ENCODE assay signal across 7 cellular contexts in genomic region chr1:7004181-7004580, GRCh38.
"Had no signal": no experiment of that assay in that cellular context is flagged by ENCODE, and none has a peak within 500 bp of the region (broad histone marks: within the 10 kb centered on the region; RNA-seq: fewer than 3 reads in every experiment).

No MANE protein-coding gene starts in this region.

- H3K9me3 Mint-ChIP-seq: GM23338, H9 had no signal

- H3K27ac Mint-ChIP-seq: GM23338, H9 had no signal

- DNase-seq: H9, HCEC 1CT, IMR-90 had no signal

- H3K4me3 ChIP-seq: GM23338 had no signal

- H3K4me1 Mint-ChIP-seq: GM23338, H9 had no signal

- H2AFZ ChIP-seq: GM23338 had no signal

- H3K4me3 Mint-ChIP-seq: GM23338, H9 had no signal

- ATAC-seq: GM23338 had no signal

- FAIRE-seq: H1, H54, HTR-8/SVneo had no signal

- H3K4me2 ChIP-seq: GM23338 had no signal
